ENCODE assay signal across 24 cellular contexts in genomic region chr14:69312608-69313007, GRCh38. TPM values are rescaled to one million over a fixed set of nuclear protein-coding genes. Genes with fewer than 3 reads are reported as not detected.
DNase-seq lines count a peak whose midpoint lies in the region; ATAC-seq and TF ChIP-seq lines count a peak whose summit lies in the region.
"Had no signal": no experiment of that assay in that cellular context is flagged by ENCODE, and none has a peak within 500 bp of the region (broad histone marks: within the 10 kb centered on the region; RNA-seq: fewer than 3 reads in every experiment).

No MANE protein-coding gene starts in this region.

- no peak overlapping the region for H3K4me3 Mint-ChIP-seq in MCF 10A (ENCODE audit: unreplicated experiment)
- H3K4me3 Mint-ChIP-seq in activated T-helper 2 cell treated with anti-CD3 and anti-CD28 coated beads, Interferon-gamma antibody, Interleukin-2, Interleukin-4, amounts not matched to agents 10 μg/mL and 5 μg/mL and 100 μg/mL, durations not matched to agents 14 hours and 24 hours and 36 hours (ENCODE audit: low read depth), result no peak overlapping the region
- H3K4me3 Mint-ChIP-seq: activated T-helper 17 cell treated with anti-CD3 and anti-CD28 coated beads, Interleukin-2, amount 50 U/mL, for 72 hours; nephron progenitor cell had no signal

- no peaks in the 10 kb centered on the region for H3K79me2 ChIP-seq in Karpas-422 (ENCODE audit: low read length)

- H3K27ac Mint-ChIP-seq in MCF 10A (ENCODE audit: low read depth, unreplicated experiment), result no peak overlapping the region
- H3K27ac Mint-ChIP-seq in activated T-helper 2 cell treated with anti-CD3 and anti-CD28 coated beads, Interferon-gamma antibody, Interleukin-2, Interleukin-4, amounts not matched to agents 10 μg/mL and 5 μg/mL and 100 μg/mL, durations not matched to agents 14 hours and 24 hours and 36 hours, result no peak overlapping the region
- H3K27ac Mint-ChIP-seq: activated T-helper 17 cell treated with anti-CD3 and anti-CD28 coated beads, Interleukin-2, amount 50 U/mL, for 72 hours; nephron progenitor cell had no signal

- H2AFZ ChIP-seq in Karpas-422 (ENCODE audit: low read length), result no peak overlapping the region

- POLR2A ChIA-PET in MCF 10A (lab: Yijun Ruan, JAX), result no interaction called here

- no peaks in the 10 kb centered on the region for H3K27me3 ChIP-seq in breast epithelium
- no peaks in the 10 kb centered on the region for H3K27me3 ChIP-seq in Karpas-422 (ENCODE audit: low read length)
- H3K27me3 ChIP-seq in WERI-Rb-1 (ENCODE audit: insufficient read depth, low read depth, severe bottlenecking), result no peaks in the 10 kb centered on the region
- H3K27me3 ChIP-seq: adrenal gland, BLaER1, gastrocnemius medialis had no signal

- H3K36me3 ChIP-seq in breast epithelium (no peaks in the 10 kb centered on the region), Karpas-422 (ENCODE audit: insufficient read depth, low read length) (no peaks in the 10 kb centered on the region), WERI-Rb-1 (no peaks in the 10 kb centered on the region)
- H3K36me3 ChIP-seq: adrenal gland, BLaER1, gastrocnemius medialis, stomach had no signal

- CTCF ChIA-PET in MCF 10A (lab: Yijun Ruan, JAX), result no interaction called here

- no TSS peak for BruUV-seq in MCF 10A (replicated peaks; lab: Mats Ljungman, UMichigan)

- H3K4me2 ChIP-seq in Karpas-422 (ENCODE audit: low read depth, low read length, poor library complexity, severe bottlenecking), result no peak overlapping the region
- H3K4me2 ChIP-seq: BLaER1 had no signal

- no peaks in the 10 kb centered on the region for H4K20me1 ChIP-seq in Karpas-422 (ENCODE audit: insufficient read depth, low read depth, low read length)
- H4K20me1 ChIP-seq: BLaER1 had no signal

- peaks cover 7% of the 10 kb centered on the region for H3K4me1 Mint-ChIP-seq in MCF 10A (ENCODE audit: insufficient read depth, unreplicated experiment)
- H3K4me1 Mint-ChIP-seq in activated T-helper 2 cell treated with anti-CD3 and anti-CD28 coated beads, Interferon-gamma antibody, Interleukin-2, Interleukin-4, amounts not matched to agents 10 μg/mL and 5 μg/mL and 100 μg/mL, durations not matched to agents 14 hours and 24 hours and 36 hours (ENCODE audit: low read depth), result no peaks in the 10 kb centered on the region
- H3K4me1 Mint-ChIP-seq: activated T-helper 17 cell treated with anti-CD3 and anti-CD28 coated beads, Interleukin-2, amount 50 U/mL, for 72 hours had no signal

- H3K36me3 Mint-ChIP-seq in MCF 10A (ENCODE audit: insufficient read depth, unreplicated experiment), result no peaks in the 10 kb centered on the region
- H3K36me3 Mint-ChIP-seq in activated T-helper 2 cell treated with anti-CD3 and anti-CD28 coated beads, Interferon-gamma antibody, Interleukin-2, Interleukin-4, amounts not matched to agents 10 μg/mL and 5 μg/mL and 100 μg/mL, durations not matched to agents 14 hours and 24 hours and 36 hours (ENCODE audit: low read depth), result no peaks in the 10 kb centered on the region

- no peak overlapping the region for H3K9ac ChIP-seq in Karpas-422 (ENCODE audit: low read length)
- H3K9ac ChIP-seq: BLaER1 had no signal

- no peak for TF ChIP-seq POLR2A in breast epithelium (IDR thresholded peaks at IDR 0.05)

- H3K27ac ChIP-seq in breast epithelium (peak overlapping the region in 1 of 2 donors; percentile 55), Karpas-422 (ENCODE audit: low read length) (no peak overlapping the region), WERI-Rb-1 (no peak overlapping the region)
- H3K27ac ChIP-seq: adrenal gland, BLaER1, gastrocnemius medialis, stomach had no signal

- no peaks in the 10 kb centered on the region for H3K4me1 ChIP-seq in breast epithelium
- H3K4me1 ChIP-seq in Karpas-422 (ENCODE audit: low read length), result no peaks in the 10 kb centered on the region

- TF ChIP-seq CTCF in breast epithelium (IDR thresholded peaks at IDR 0.05) (no peak), MCF 10A (IDR thresholded peaks at IDR 0.05; ENCODE audit: unreplicated experiment) (no peak), WERI-Rb-1 (IDR thresholded peaks at IDR 0.05; ENCODE audit: low read depth, low read length) (no peak)

- H3K9me2 ChIP-seq in Karpas-422 (replicated peaks; ENCODE audit: insufficient read depth, low read length), result no peaks in the 10 kb centered on the region

- intact Hi-C loops in breast epithelium (cut with DNase I; ENCODE audit: low total_unique reads) (no loop called here), MCF 10A (cut with micrococcal nuclease) (no loop called here), head of caudate nucleus (cut with DNase I) (no loop called here)
- intact Hi-C loops in activated T-helper 2 cell treated with anti-CD3 and anti-CD28 coated beads, Interferon-gamma antibody, Interleukin-2, Interleukin-4, amounts not matched to agents 10 μg/mL and 5 μg/mL and 100 μg/mL, durations not matched to agents 14 hours and 24 hours and 36 hours (cut with micrococcal nuclease), result no loop called here

- no peaks in the 10 kb centered on the region for H3K9me3 Mint-ChIP-seq in MCF 10A (ENCODE audit: unreplicated experiment)
- H3K9me3 Mint-ChIP-seq in activated T-helper 2 cell treated with anti-CD3 and anti-CD28 coated beads, Interferon-gamma antibody, Interleukin-2, Interleukin-4, amounts not matched to agents 10 μg/mL and 5 μg/mL and 100 μg/mL, durations not matched to agents 14 hours and 24 hours and 36 hours, result no peaks in the 10 kb centered on the region
- H3K9me3 Mint-ChIP-seq: nephron progenitor cell had no signal

- no peak overlapping the region for H3K4me3 ChIP-seq in breast epithelium
- H3K4me3 ChIP-seq in Karpas-422 (ENCODE audit: low read length), result no peak overlapping the region
- no peak overlapping the region for H3K4me3 ChIP-seq in WERI-Rb-1 (ENCODE audit: low read depth, low read length)
- H3K4me3 ChIP-seq: adrenal gland, BLaER1, gastrocnemius medialis, stomach had no signal

- H3K27me3 Mint-ChIP-seq in MCF 10A (ENCODE audit: insufficient read depth, unreplicated experiment), result peaks cover 45% of the 10 kb centered on the region
- peaks cover 18% of the 10 kb centered on the region for H3K27me3 Mint-ChIP-seq in activated T-helper 2 cell treated with anti-CD3 and anti-CD28 coated beads, Interferon-gamma antibody, Interleukin-2, Interleukin-4, amounts not matched to agents 10 μg/mL and 5 μg/mL and 100 μg/mL, durations not matched to agents 14 hours and 24 hours and 36 hours (ENCODE audit: low read depth)

- ATAC-seq in HG03139 (IDR thresholded peaks at IDR 0.05; ENCODE audit: unreplicated experiment), result no peak
- ATAC-seq: activated T-helper 17 cell treated with anti-CD3 and anti-CD28 coated beads, Interleukin-2, amount 50 U/mL, for 72 hours; HCT116; HepG2 had no signal

- DNase-seq in breast epithelium (ENCODE audit: low spot score in 2 of 2) (peak; percentile 38 to 47), MCF 10A (ENCODE audit: unreplicated experiment) (no peak), head of caudate nucleus (peak in 40 of 42 donors; percentile 22 to 83 (median 54)), nucleus accumbens (lab: John Stamatoyannopoulos, UW) (peak in 40 of 56 donors; percentile 3 to 67 (median 36)), Karpas-422 (no peak), WERI-Rb-1 (no peak)
- no peak for DNase-seq in activated T-helper 2 cell treated with anti-CD3 and anti-CD28 coated beads, Interferon-gamma antibody, Interleukin-2, Interleukin-4, amounts not matched to agents 10 μg/mL and 5 μg/mL and 100 μg/mL, durations not matched to agents 14 hours and 24 hours and 36 hours (ENCODE audit: low spot score)
- DNase-seq: activated CD4-positive, CD25-positive, alpha-beta regulatory T cell treated with anti-CD3 and anti-CD28 coated beads, Interleukin-2, amount 50 U/mL, for 72 hours; Calu3; EL; erythroblast; NCI-H1417 treated with DMSO at 0.1 percent for 48 hours; NCI-H524 treated with DMSO at 0.1 percent for 48 hours; nephron progenitor cell; RPMI8226; stomach; T1000 had no signal

- no peaks in the 10 kb centered on the region for H3K9me3 ChIP-seq in breast epithelium
- peaks cover 3% of the 10 kb centered on the region for H3K9me3 ChIP-seq in Karpas-422 (ENCODE audit: low read length)
- H3K9me3 ChIP-seq in WERI-Rb-1 (ENCODE audit: severe bottlenecking), result no peaks in the 10 kb centered on the region
- H3K9me3 ChIP-seq: adrenal gland, BLaER1, gastrocnemius medialis, stomach had no signal

RNA-seq across cellular contexts. Expression of gene GALNT16, which starts 52.6 kb away (rescaled TPM):
- total RNA-seq in breast epithelium, result 10 to 100 TPM in 1 of 3 donors, 1 to 10 TPM in 2; 6.3 to 20.6 (median 8.8) TPM
- total RNA-seq in MCF 10A (2022), result not detected in 2 replicates
- 0.11 TPM in 1 of 2 replicates, not detected in the other for total RNA-seq in activated T-helper 2 cell treated with anti-CD3 and anti-CD28 coated beads, Interferon-gamma antibody, Interleukin-2, Interleukin-4, amounts not matched to agents 10 μg/mL and 5 μg/mL and 100 μg/mL, durations not matched to agents 14 hours and 24 hours and 36 hours
- 0.15 TPM in 1 of 2 replicates, not detected in the other for total RNA-seq in Karpas-422 (2014; rRNA removed; shearing (Covaris generic); ENCODE audit: low replicate concordance)

Comparison
In these comparisons a context has a peak if more than half of its experiments do, and no peak if none do; other contexts are left out.
1. DNase-seq: peak in breast epithelium (2 of 2), head of caudate nucleus (40 of 42) and nucleus accumbens (40 of 56); none in MCF 10A (single experiment), activated T-helper 2 cell treated with anti-CD3 and anti-CD28 coated beads, Interferon-gamma antibody, Interleukin-2, Interleukin-4, amounts not matched to agents 10 μg/mL and 5 μg/mL and 100 μg/mL, durations not matched to agents 14 hours and 24 hours and 36 hours (single experiment), Karpas-422 (single experiment) and WERI-Rb-1 (single experiment).